In the genomic region with DNA sequence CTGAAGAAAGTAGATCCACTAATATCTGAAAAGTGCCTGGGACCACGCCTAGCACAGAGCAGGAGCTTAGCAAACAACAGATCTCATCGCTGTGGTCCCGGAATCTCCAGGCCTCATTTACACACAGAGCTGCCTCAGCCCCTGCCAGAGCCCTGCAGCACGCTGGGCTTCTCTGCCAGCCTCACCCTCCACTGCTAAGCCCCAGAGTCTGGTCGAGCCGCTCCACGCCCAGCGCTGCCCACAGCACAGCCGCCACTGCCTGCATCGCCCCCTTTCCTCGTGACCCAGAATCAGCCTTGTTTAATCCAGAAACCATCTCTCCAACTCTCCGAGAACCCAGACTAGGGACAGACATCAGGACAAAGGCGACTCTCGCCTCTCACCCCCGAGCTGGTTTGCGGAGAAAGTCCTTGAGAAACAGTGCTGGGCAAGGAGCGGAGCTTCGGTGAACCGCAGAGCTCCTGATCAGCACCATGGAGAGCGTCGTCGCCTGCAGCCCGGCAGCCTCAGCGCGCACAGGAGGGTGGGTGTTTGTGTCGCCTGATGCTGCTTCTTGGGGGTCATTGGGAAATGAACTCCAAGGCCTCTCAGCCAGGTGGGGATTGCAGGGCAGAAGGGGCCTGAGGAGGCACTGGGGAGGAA, we compare ENCODE assay signal across 11 cellular contexts.
DNase-seq lines count a peak whose midpoint lies in the region; ATAC-seq and TF ChIP-seq lines count a peak whose summit lies in the region.
"Had no signal": no experiment of that assay in that cellular context is flagged by ENCODE, and none has a peak within 500 bp of the region (broad histone marks: within the 10 kb centered on the region; RNA-seq: fewer than 3 reads in every experiment).

No MANE protein-coding gene starts in this region.

- H3K4me1 ChIP-seq in hepatocyte (ENCODE audit: insufficient read depth), result no peaks in the 10 kb centered on the region
- H3K4me1 ChIP-seq: suprapubic skin had no signal

- ATAC-seq in stimulated activated naive CD8-positive, alpha-beta T cell treated with anti-CD3 and anti-CD28 coated beads, Interleukin-15, Interleukin-2, amounts not matched to agents 100 U/mL and 50 U/mL, for 24 hours, result no peak
- no peak for ATAC-seq in stimulated activated naive CD8-positive, alpha-beta T cell treated with anti-CD3 and anti-CD28 coated beads, Interleukin-15, amount 100 ng/mL, for 72 hours
- ATAC-seq in activated CD8-positive, alpha-beta T cell treated with anti-CD3 and anti-CD28 coated beads, Interleukin-2, amount 10 ng/mL, durations not matched to agents 7 days and 5 days, result no peak
- ATAC-seq in GM18858 (IDR thresholded peaks at IDR 0.05; ENCODE audit: unreplicated experiment), result no peak

- H3K27ac Mint-ChIP-seq in stimulated activated naive CD8-positive, alpha-beta T cell treated with anti-CD3 and anti-CD28 coated beads, Interleukin-15, amount 100 ng/mL, for 72 hours, result peak overlapping the region in 1 of 2 donors; percentile 85
- no peak overlapping the region for H3K27ac Mint-ChIP-seq in activated CD8-positive, alpha-beta T cell treated with anti-CD3 and anti-CD28 coated beads, Interleukin-2, amount 10 ng/mL, durations not matched to agents 7 days and 5 days
- H3K27ac Mint-ChIP-seq: activated B cell treated with CpG ODN at 0.5 μM for 24 hours had no signal

- H3K4me3 ChIP-seq in hepatocyte, result no peak overlapping the region
- H3K4me3 ChIP-seq in MG63, result no peak overlapping the region
- H3K4me3 ChIP-seq: BLaER1 treated with 17β-estradiol and CSF1 and Interleukin-3, amounts not matched to agents 10 nM and 100 nM; suprapubic skin had no signal

- H3K79me2 ChIP-seq in hepatocyte, result no peaks in the 10 kb centered on the region

- H3K4me3 Mint-ChIP-seq in stimulated activated naive CD8-positive, alpha-beta T cell treated with anti-CD3 and anti-CD28 coated beads, Interleukin-15, amount 100 ng/mL, for 72 hours, result no peak overlapping the region
- no peak overlapping the region for H3K4me3 Mint-ChIP-seq in activated CD8-positive, alpha-beta T cell treated with anti-CD3 and anti-CD28 coated beads, Interleukin-2, amount 10 ng/mL, durations not matched to agents 7 days and 5 days
- H3K4me3 Mint-ChIP-seq: activated B cell treated with CpG ODN at 0.5 μM for 24 hours had no signal

- POLR2A ChIA-PET in activated CD8-positive, alpha-beta T cell treated with anti-CD3 and anti-CD28 coated beads, Interleukin-2, amount 10 ng/mL, durations not matched to agents 7 days and 5 days (lab: Charles Lee), result no interaction called here

- WGBS in hepatocyte (ENCODE audit: low lambda C conversion rate, missing lambda C conversion rate), result 38% methylated on average over 26 of the region's 26 CpGs

- H4K20me1 ChIP-seq in hepatocyte (ENCODE audit: insufficient read depth, poor library complexity, severe bottlenecking), result no peaks in the 10 kb centered on the region

- peaks cover 22% of the 10 kb centered on the region for H3K27me3 Mint-ChIP-seq in stimulated activated naive CD8-positive, alpha-beta T cell treated with anti-CD3 and anti-CD28 coated beads, Interleukin-15, amount 100 ng/mL, for 72 hours
- no peaks in the 10 kb centered on the region for H3K27me3 Mint-ChIP-seq in activated CD8-positive, alpha-beta T cell treated with anti-CD3 and anti-CD28 coated beads, Interleukin-2, amount 10 ng/mL, durations not matched to agents 7 days and 5 days (ENCODE audit: low read depth)

- no peak for TF ChIP-seq CTCF in hepatocyte (IDR thresholded peaks at IDR 0.05; ENCODE audit: poor library complexity)

- no peaks in the 10 kb centered on the region for H3K36me3 ChIP-seq in hepatocyte (replicated peaks; ENCODE audit: insufficient read depth, low read depth)
- H3K36me3 ChIP-seq in MG63, result no peaks in the 10 kb centered on the region
- H3K36me3 ChIP-seq: BLaER1 treated with 17β-estradiol and CSF1 and Interleukin-3, amounts not matched to agents 10 nM and 100 nM; suprapubic skin had no signal

- no peaks in the 10 kb centered on the region for H3K9me2 ChIP-seq in hepatocyte (replicated peaks; ENCODE audit: insufficient read depth)

- H3K27ac ChIP-seq in hepatocyte, result no peak overlapping the region
- H3K27ac ChIP-seq: BLaER1 treated with 17β-estradiol and CSF1 and Interleukin-3, amounts not matched to agents 10 nM and 100 nM; suprapubic skin had no signal

- no peaks in the 10 kb centered on the region for H3K36me3 Mint-ChIP-seq in activated CD8-positive, alpha-beta T cell treated with anti-CD3 and anti-CD28 coated beads, Interleukin-2, amount 10 ng/mL, durations not matched to agents 7 days and 5 days (ENCODE audit: low read depth)

- no peaks in the 10 kb centered on the region for H3K4me1 Mint-ChIP-seq in stimulated activated naive CD8-positive, alpha-beta T cell treated with anti-CD3 and anti-CD28 coated beads, Interleukin-15, amount 100 ng/mL, for 72 hours
- H3K4me1 Mint-ChIP-seq in activated CD8-positive, alpha-beta T cell treated with anti-CD3 and anti-CD28 coated beads, Interleukin-2, amount 10 ng/mL, durations not matched to agents 7 days and 5 days (ENCODE audit: low read depth), result no peaks in the 10 kb centered on the region
- H3K4me1 Mint-ChIP-seq: activated B cell treated with CpG ODN at 0.5 μM for 24 hours had no signal

- no peaks in the 10 kb centered on the region for H3K9me3 ChIP-seq in hepatocyte (ENCODE audit: low read depth)
- no peaks in the 10 kb centered on the region for H3K9me3 ChIP-seq in MG63
- H3K9me3 ChIP-seq: suprapubic skin had no signal

- no peak overlapping the region for H2AFZ ChIP-seq in hepatocyte

- no peaks in the 10 kb centered on the region for H3K27me3 ChIP-seq in hepatocyte
- H3K27me3 ChIP-seq in MG63, result no peaks in the 10 kb centered on the region
- H3K27me3 ChIP-seq: BLaER1 treated with 17β-estradiol and CSF1 and Interleukin-3, amounts not matched to agents 10 nM and 100 nM had no signal

- no peak overlapping the region for H3K4me2 ChIP-seq in hepatocyte
- H3K4me2 ChIP-seq: BLaER1 treated with 17β-estradiol and CSF1 and Interleukin-3, amounts not matched to agents 10 nM and 100 nM had no signal

- peak; percentile 10 for DNase-seq in stimulated activated naive CD8-positive, alpha-beta T cell treated with anti-CD3 and anti-CD28 coated beads, Interleukin-15, Interleukin-2, amounts not matched to agents 100 U/mL and 50 U/mL, for 24 hours
- DNase-seq in stimulated activated naive CD8-positive, alpha-beta T cell treated with anti-CD3 and anti-CD28 coated beads, Interleukin-15, amount 100 ng/mL, for 72 hours, result no peak
- peak; percentile 28 for DNase-seq in activated CD8-positive, alpha-beta T cell treated with anti-CD3 and anti-CD28 coated beads, Interleukin-2, amount 10 ng/mL, durations not matched to agents 7 days and 5 days
- DNase-seq in hepatocyte (ENCODE audit: low spot score) (peak; percentile 70), NCI-H2029 treated with DMSO at 0.1 percent for 48 hours (lab: John Stamatoyannopoulos, UW) (no peak), MG63 (no peak), cerebellum (ENCODE audit: low spot score) (no peak)
- DNase-seq: activated B cell treated with CpG ODN at 0.5 μM for 24 hours had no signal

- CTCF ChIA-PET in activated CD8-positive, alpha-beta T cell treated with anti-CD3 and anti-CD28 coated beads, Interleukin-2, amount 10 ng/mL, durations not matched to agents 7 days and 5 days (lab: Charles Lee), result no interaction called here

- H3K9me3 Mint-ChIP-seq in stimulated activated naive CD8-positive, alpha-beta T cell treated with anti-CD3 and anti-CD28 coated beads, Interleukin-15, amount 100 ng/mL, for 72 hours, result no peaks in the 10 kb centered on the region
- no peaks in the 10 kb centered on the region for H3K9me3 Mint-ChIP-seq in activated CD8-positive, alpha-beta T cell treated with anti-CD3 and anti-CD28 coated beads, Interleukin-2, amount 10 ng/mL, durations not matched to agents 7 days and 5 days (ENCODE audit: insufficient read depth)
- H3K9me3 Mint-ChIP-seq: activated B cell treated with CpG ODN at 0.5 μM for 24 hours had no signal

Comparison
In these comparisons a context has a peak if more than half of its experiments do, and no peak if none do; other contexts are left out.
1. DNase-seq: peak in stimulated activated naive CD8-positive, alpha-beta T cell treated with anti-CD3 and anti-CD28 coated beads, Interleukin-15, Interleukin-2, amounts not matched to agents 100 U/mL and 50 U/mL, for 24 hours (single experiment), activated CD8-positive, alpha-beta T cell treated with anti-CD3 and anti-CD28 coated beads, Interleukin-2, amount 10 ng/mL, durations not matched to agents 7 days and 5 days (single experiment) and hepatocyte (single experiment); none in stimulated activated naive CD8-positive, alpha-beta T cell treated with anti-CD3 and anti-CD28 coated beads, Interleukin-15, amount 100 ng/mL, for 72 hours (0 of 2), NCI-H2029 treated with DMSO at 0.1 percent for 48 hours (single experiment), MG63 (single experiment) and cerebellum (single experiment).